Comparison of ENCODE assay signal across 27 cellular contexts in the genomic region with DNA sequence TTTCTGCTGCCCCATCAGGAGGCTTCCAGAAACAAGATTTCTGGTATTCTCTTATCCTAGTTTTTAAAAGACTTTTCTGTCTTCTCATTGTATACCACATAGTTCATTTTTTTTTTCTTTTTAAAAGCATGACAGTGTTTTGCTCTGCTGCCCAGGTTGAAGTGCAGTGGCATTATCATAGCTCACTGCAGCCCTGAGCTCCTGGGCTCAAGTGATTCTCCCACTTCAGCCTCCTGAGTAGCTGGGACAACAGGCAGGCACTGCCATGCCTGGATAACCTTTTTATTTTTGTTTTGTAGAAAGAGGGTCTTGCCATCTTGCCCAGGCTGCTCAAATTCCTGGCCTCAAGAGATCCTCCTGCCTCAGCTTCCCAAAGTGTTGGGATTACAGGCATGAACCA.
"Had no signal": no experiment of that assay in that cellular context is flagged by ENCODE, and none has a peak within 500 bp of the region (broad histone marks: within the 10 kb centered on the region; RNA-seq: fewer than 3 reads in every experiment).

No MANE protein-coding gene starts in this region.

- H3K27me3 Mint-ChIP-seq: stimulated activated memory B cell treated with anti-CD40 and anti-IgM and Interleukin-4, amounts not matched to agents 10 μg/mL and 1 μg/mL and 100 μg/mL, for 72 hours; stimulated activated naive B cell treated with anti-CD40 and anti-IgM and Interleukin-4, amounts not matched to agents 10 μg/mL and 1 μg/mL and 100 μg/mL, for 72 hours; stimulated activated naive CD8-positive, alpha-beta T cell treated with anti-CD3 and anti-CD28 coated beads, Interleukin-15, amount 100 ng/mL, for 72 hours; stimulated activated naive CD8-positive, alpha-beta T cell treated with anti-CD3 and anti-CD28 coated beads, Interleukin-15, Interleukin-2, amounts not matched to agents 100 ng/mL and 50 ng/mL, for 24 hours had no signal

- ATAC-seq: stimulated activated effector memory CD8-positive, alpha-beta T cell treated with anti-CD3 and anti-CD28 coated beads, Interleukin-12 subunit alpha, Interleukin-12 subunit beta, amount 100 ng/mL, for 72 hours; stimulated activated memory B cell treated with anti-CD40 and anti-IgM and Interleukin-4, amounts not matched to agents 10 μg/mL and 1 μg/mL and 100 μg/mL, for 72 hours; stimulated activated naive B cell treated with anti-CD40 and anti-IgM and Interleukin-4, amounts not matched to agents 10 μg/mL and 1 μg/mL and 100 μg/mL, for 72 hours; stimulated activated naive CD8-positive, alpha-beta T cell treated with anti-CD3 and anti-CD28 coated beads, Interleukin-15, amount 100 ng/mL, for 72 hours; stimulated activated naive CD8-positive, alpha-beta T cell treated with anti-CD3 and anti-CD28 coated beads, Interleukin-15, Interleukin-2, amounts not matched to agents 100 U/mL and 50 U/mL, for 24 hours; upper lobe of right lung had no signal

- H3K36me3 Mint-ChIP-seq: stimulated activated effector memory CD8-positive, alpha-beta T cell treated with anti-CD3 and anti-CD28 coated beads, Interleukin-12 subunit alpha, Interleukin-12 subunit beta, amount 100 ng/mL, for 72 hours; stimulated activated memory B cell treated with anti-CD40 and anti-IgM and Interleukin-4, amounts not matched to agents 10 μg/mL and 1 μg/mL and 100 μg/mL, for 72 hours; stimulated activated naive B cell treated with anti-CD40 and anti-IgM and Interleukin-4, amounts not matched to agents 10 μg/mL and 1 μg/mL and 100 μg/mL, for 72 hours; type B pancreatic cell had no signal

- H3K9me3 ChIP-seq: stomach, suprapubic skin, testis, thoracic aorta, tibial artery, tibial nerve, transverse colon, upper lobe of left lung, upper lobe of right lung, uterus, vagina had no signal

- H3K4me1 ChIP-seq: stomach, suprapubic skin, testis, tibial nerve, transverse colon, upper lobe of left lung, upper lobe of right lung, uterus, vagina had no signal

- H3K4me1 Mint-ChIP-seq: stimulated activated effector memory CD8-positive, alpha-beta T cell treated with anti-CD3 and anti-CD28 coated beads, Interleukin-12 subunit alpha, Interleukin-12 subunit beta, amount 100 ng/mL, for 72 hours; stimulated activated memory B cell treated with anti-CD40 and anti-IgM and Interleukin-4, amounts not matched to agents 10 μg/mL and 1 μg/mL and 100 μg/mL, for 72 hours; stimulated activated naive B cell treated with anti-CD40 and anti-IgM and Interleukin-4, amounts not matched to agents 10 μg/mL and 1 μg/mL and 100 μg/mL, for 72 hours; stimulated activated naive CD8-positive, alpha-beta T cell treated with anti-CD3 and anti-CD28 coated beads, Interleukin-15, amount 100 ng/mL, for 72 hours had no signal

- H3K9me3 Mint-ChIP-seq: stimulated activated memory B cell treated with anti-CD40 and anti-IgM and Interleukin-4, amounts not matched to agents 10 μg/mL and 1 μg/mL and 100 μg/mL, for 72 hours; stimulated activated naive CD8-positive, alpha-beta T cell treated with anti-CD3 and anti-CD28 coated beads, Interleukin-15, Interleukin-2, amounts not matched to agents 100 ng/mL and 50 ng/mL, for 24 hours; type B pancreatic cell had no signal

- DNase-seq: stimulated activated CD4-positive, alpha-beta T cell treated with anti-CD3 and anti-CD28 coated beads, Interleukin-2, amount 100 ng/mL, for 48 hours; stimulated activated CD4-positive, alpha-beta T cell treated with anti-CD3 and anti-CD28 coated beads, Interleukin-4, amount 100 ng/mL, for 1 hour; stimulated activated CD4-positive, alpha-beta T cell treated with anti-CD3 and anti-CD28 coated beads, Interleukin-4, amount 100 ng/mL, for 24 hours; stimulated activated CD4-positive, alpha-beta T cell treated with anti-CD3 and anti-CD28 coated beads, Interleukin-4, amount 100 ng/mL, for 4 hours; stimulated activated CD8-positive, alpha-beta memory T cell treated with anti-CD3 and anti-CD28 coated beads, Interleukin-4, amount 100 ng/mL, for 48 hours; stimulated activated naive B cell treated with anti-CD40 and anti-IgM and Interleukin-4, amounts not matched to agents 10 μg/mL and 1 μg/mL and 100 μg/mL, for 72 hours; stimulated activated naive CD4-positive, alpha-beta T cell; stimulated activated naive CD4-positive, alpha-beta T cell treated with Interleukin-2 at 50 U/mL for 16 hours; stimulated activated naive CD8-positive, alpha-beta T cell treated with anti-CD3 and anti-CD28 coated beads, Interleukin-15, amount 100 ng/mL, for 72 hours; stimulated activated naive CD8-positive, alpha-beta T cell treated with anti-CD3 and anti-CD28 coated beads, Interleukin-15, Interleukin-2, amounts not matched to agents 100 U/mL and 50 U/mL, for 24 hours; stomach; substantia nigra; testis; tibial artery; transverse colon; trophoblast cell; upper lobe of left lung; upper lobe of right lung; uterus had no signal

- H3K36me3 ChIP-seq: stomach, suprapubic skin, thoracic aorta, tibial artery, tibial nerve, transverse colon, upper lobe of left lung, upper lobe of right lung, uterus, vagina had no signal

- H3K27ac ChIP-seq: stomach, suprapubic skin, testis, thoracic aorta, tibial artery, tibial nerve, transverse colon, upper lobe of left lung, upper lobe of right lung, uterus, vagina had no signal

- H3K27ac Mint-ChIP-seq: stimulated activated effector memory CD8-positive, alpha-beta T cell treated with anti-CD3 and anti-CD28 coated beads, Interleukin-12 subunit alpha, Interleukin-12 subunit beta, amount 100 ng/mL, for 72 hours; stimulated activated memory B cell treated with anti-CD40 and anti-IgM and Interleukin-4, amounts not matched to agents 10 μg/mL and 1 μg/mL and 100 μg/mL, for 72 hours; stimulated activated naive B cell treated with anti-CD40 and anti-IgM and Interleukin-4, amounts not matched to agents 10 μg/mL and 1 μg/mL and 100 μg/mL, for 72 hours; stimulated activated naive CD8-positive, alpha-beta T cell treated with anti-CD3 and anti-CD28 coated beads, Interleukin-15, amount 100 ng/mL, for 72 hours; stimulated activated naive CD8-positive, alpha-beta T cell treated with anti-CD3 and anti-CD28 coated beads, Interleukin-15, Interleukin-2, amounts not matched to agents 100 ng/mL and 50 ng/mL, for 24 hours; type B pancreatic cell had no signal

- H3K4me3 Mint-ChIP-seq: stimulated activated effector memory CD8-positive, alpha-beta T cell treated with anti-CD3 and anti-CD28 coated beads, Interleukin-12 subunit alpha, Interleukin-12 subunit beta, amount 100 ng/mL, for 72 hours; stimulated activated memory B cell treated with anti-CD40 and anti-IgM and Interleukin-4, amounts not matched to agents 10 μg/mL and 1 μg/mL and 100 μg/mL, for 72 hours; stimulated activated naive B cell treated with anti-CD40 and anti-IgM and Interleukin-4, amounts not matched to agents 10 μg/mL and 1 μg/mL and 100 μg/mL, for 72 hours; stimulated activated naive CD8-positive, alpha-beta T cell treated with anti-CD3 and anti-CD28 coated beads, Interleukin-15, amount 100 ng/mL, for 72 hours; stimulated activated naive CD8-positive, alpha-beta T cell treated with anti-CD3 and anti-CD28 coated beads, Interleukin-15, Interleukin-2, amounts not matched to agents 100 ng/mL and 50 ng/mL, for 24 hours; type B pancreatic cell had no signal

- H3K4me3 ChIP-seq: stomach, suprapubic skin, testis, thoracic aorta, tibial artery, tibial nerve, transverse colon, upper lobe of left lung, upper lobe of right lung, uterus, vagina had no signal

- H3K27me3 ChIP-seq: stomach, suprapubic skin, testis, tibial artery, tibial nerve, transverse colon, upper lobe of left lung, upper lobe of right lung, uterus, vagina had no signal
